ENCODE assay signal across 18 cellular contexts in the genomic region with DNA sequence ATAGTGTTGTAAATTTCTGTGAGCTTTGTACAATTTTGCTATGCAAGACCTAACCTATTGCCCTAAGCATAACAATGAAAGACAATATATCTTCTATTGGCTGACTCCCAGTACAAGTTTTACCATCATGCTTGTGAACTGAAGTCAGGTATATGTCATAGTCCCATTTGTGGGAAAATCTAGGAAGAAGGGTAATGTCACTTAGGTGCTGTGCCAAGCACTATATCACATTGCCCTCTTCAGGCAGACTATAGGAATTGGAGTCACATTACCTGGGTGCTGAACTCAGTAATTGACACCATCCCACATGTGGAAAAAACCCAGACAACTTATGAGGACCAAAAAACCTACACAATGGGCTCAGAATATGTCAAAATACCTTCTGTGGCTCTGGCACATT.
A peak's percentile ranks its signal among the peaks of the same experiment; 100 is the strongest.
DNase-seq lines count a peak whose midpoint lies in the region; ATAC-seq, FAIRE-seq and TF ChIP-seq lines count a peak whose summit lies in the region.
"Had no signal": no experiment of that assay in that cellular context is flagged by ENCODE, and none has a peak within 500 bp of the region (broad histone marks: within the 10 kb centered on the region; RNA-seq: fewer than 3 reads in every experiment).

No MANE protein-coding gene starts in this region.

- no peaks in the 10 kb centered on the region for H3K4me1 ChIP-seq in small intestine (ENCODE audit: control insufficient read depth in 2 of 2, insufficient read depth in 1 of 2, low read depth in 1 of 2, low read length in 1 of 2)
- H3K4me1 ChIP-seq: A549, left lung, upper lobe of left lung had no signal

- CTCF ChIA-PET in activated CD8-positive, alpha-beta T cell treated with anti-CD3 and anti-CD28 coated beads for 36 hours (lab: Charles Lee): no interaction called here
- CTCF ChIA-PET in activated CD8-positive, alpha-beta T cell treated with anti-CD3 and anti-CD28 coated beads, Interleukin-2, amount 10 ng/mL, durations not matched to agents 7 days and 5 days (lab: Charles Lee): no interaction called here

- no peaks in the 10 kb centered on the region for H3K4me1 Mint-ChIP-seq in activated CD8-positive, alpha-beta T cell treated with anti-CD3 and anti-CD28 coated beads for 36 hours (ENCODE audit: low read depth)
- no peaks in the 10 kb centered on the region for H3K4me1 Mint-ChIP-seq in activated CD8-positive, alpha-beta T cell treated with anti-CD3 and anti-CD28 coated beads, Interleukin-2, amount 10 ng/mL, durations not matched to agents 7 days and 5 days (ENCODE audit: low read depth)
- no peaks in the 10 kb centered on the region for H3K4me1 Mint-ChIP-seq in progenitor cell of endocrine pancreas (ENCODE audit: low read depth)
- H3K4me1 Mint-ChIP-seq: activated naive CD8-positive, alpha-beta T cell treated with anti-CD3 and anti-CD28 coated beads, Interleukin-2, amount 50 U/mL, for 24 hours had no signal

- H3K27me3 ChIP-seq in small intestine (ENCODE audit: control insufficient read depth in 2 of 2, insufficient read depth in 2 of 2, low read length in 2 of 2): no peaks in the 10 kb centered on the region
- H3K27me3 ChIP-seq: left lung, upper lobe of left lung had no signal

- DNase-seq in activated CD8-positive, alpha-beta T cell treated with anti-CD3 and anti-CD28 coated beads for 36 hours: no peak
- no peak for DNase-seq in activated CD8-positive, alpha-beta T cell treated with anti-CD3 and anti-CD28 coated beads, Interleukin-2, amount 10 ng/mL, durations not matched to agents 7 days and 5 days
- DNase-seq in NCI-H2171 (lab: John Stamatoyannopoulos, UW) (peak; percentile 11), epithelial cell of proximal tubule (ENCODE audit: low read depth) (no peak), small intestine (peak; percentile 33), progenitor cell of endocrine pancreas (ENCODE audit: low spot score, unreplicated experiment) (no peak)
- no peak for DNase-seq in activated CD4-positive, alpha-beta T cell treated with anti-CD3 and anti-CD28 coated beads, Interleukin-2, amount 50 U/mL, for 48 hours
- DNase-seq: activated CD8-positive, alpha-beta memory T cell treated with anti-CD3 and anti-CD28 coated beads, Interleukin-2, amount 50 U/mL, for 4 hours; activated naive CD8-positive, alpha-beta T cell treated with anti-CD3 and anti-CD28 coated beads, Interleukin-2, amount 50 U/mL, for 24 hours; left lung; NCI-H510A treated with DMSO at 0.1 percent for 48 hours; nucleus accumbens; Right ventricle myocardium superior; stimulated activated CD8-positive, alpha-beta memory T cell treated with anti-CD3 and anti-CD28 coated beads, Interleukin-4, amount 100 ng/mL, for 48 hours; upper lobe of left lung had no signal

- ATAC-seq in activated CD8-positive, alpha-beta T cell treated with anti-CD3 and anti-CD28 coated beads for 36 hours: no peak
- ATAC-seq in activated CD8-positive, alpha-beta T cell treated with anti-CD3 and anti-CD28 coated beads, Interleukin-2, amount 10 ng/mL, durations not matched to agents 7 days and 5 days: no peak
- ATAC-seq in GM18511 (IDR thresholded peaks at IDR 0.05; ENCODE audit: unreplicated experiment): no peak
- ATAC-seq: activated naive CD8-positive, alpha-beta T cell treated with anti-CD3 and anti-CD28 coated beads, Interleukin-2, amount 50 U/mL, for 24 hours; left lung had no signal

- no peak for FAIRE-seq in small intestine (lab: Jason Lieb, UNC)
- FAIRE-seq: A549 had no signal

- no peaks in the 10 kb centered on the region for H3K36me3 ChIP-seq in small intestine (ENCODE audit: control insufficient read depth in 2 of 2, insufficient read depth in 2 of 2, low read length in 2 of 2)
- H3K36me3 ChIP-seq: left lung, upper lobe of left lung had no signal

- H3K9me3 Mint-ChIP-seq in activated CD8-positive, alpha-beta T cell treated with anti-CD3 and anti-CD28 coated beads for 36 hours: no peaks in the 10 kb centered on the region
- no peaks in the 10 kb centered on the region for H3K9me3 Mint-ChIP-seq in activated CD8-positive, alpha-beta T cell treated with anti-CD3 and anti-CD28 coated beads, Interleukin-2, amount 10 ng/mL, durations not matched to agents 7 days and 5 days (ENCODE audit: insufficient read depth)
- H3K9me3 Mint-ChIP-seq in progenitor cell of endocrine pancreas (ENCODE audit: low read depth): no peaks in the 10 kb centered on the region
- H3K9me3 Mint-ChIP-seq: activated naive CD8-positive, alpha-beta T cell treated with anti-CD3 and anti-CD28 coated beads, Interleukin-2, amount 50 U/mL, for 24 hours had no signal

- H3K27ac ChIP-seq in small intestine (ENCODE audit: low read depth in 1 of 2, low read length in 1 of 2): no peak overlapping the region
- H3K27ac ChIP-seq: A549, HL-60, upper lobe of left lung had no signal

- H3K27ac Mint-ChIP-seq in activated CD8-positive, alpha-beta T cell treated with anti-CD3 and anti-CD28 coated beads for 36 hours: no peak overlapping the region
- H3K27ac Mint-ChIP-seq in activated CD8-positive, alpha-beta T cell treated with anti-CD3 and anti-CD28 coated beads, Interleukin-2, amount 10 ng/mL, durations not matched to agents 7 days and 5 days: no peak overlapping the region
- H3K27ac Mint-ChIP-seq in progenitor cell of endocrine pancreas: no peak overlapping the region
- H3K27ac Mint-ChIP-seq: activated naive CD8-positive, alpha-beta T cell treated with anti-CD3 and anti-CD28 coated beads, Interleukin-2, amount 50 U/mL, for 24 hours had no signal

- no peak overlapping the region for H3K4me3 ChIP-seq in epithelial cell of proximal tubule (ENCODE audit: low read depth, low read length)
- H3K4me3 ChIP-seq in small intestine (ENCODE audit: low read depth in 1 of 2, low read length in 2 of 2): no peak overlapping the region
- H3K4me3 ChIP-seq: A549, left lung, upper lobe of left lung had no signal

- H3K4me3 Mint-ChIP-seq in activated CD8-positive, alpha-beta T cell treated with anti-CD3 and anti-CD28 coated beads for 36 hours: no peak overlapping the region
- H3K4me3 Mint-ChIP-seq in activated CD8-positive, alpha-beta T cell treated with anti-CD3 and anti-CD28 coated beads, Interleukin-2, amount 10 ng/mL, durations not matched to agents 7 days and 5 days: no peak overlapping the region
- no peak overlapping the region for H3K4me3 Mint-ChIP-seq in progenitor cell of endocrine pancreas (ENCODE audit: low read depth)
- H3K4me3 Mint-ChIP-seq: activated naive CD8-positive, alpha-beta T cell treated with anti-CD3 and anti-CD28 coated beads, Interleukin-2, amount 50 U/mL, for 24 hours had no signal

- intact Hi-C loops in activated CD8-positive, alpha-beta T cell treated with anti-CD3 and anti-CD28 coated beads for 36 hours (cut with micrococcal nuclease): no loop called here

- H3K9me3 ChIP-seq in small intestine (ENCODE audit: control insufficient read depth, low read depth): no peaks in the 10 kb centered on the region
- H3K9me3 ChIP-seq: A549, left lung, upper lobe of left lung had no signal

- H3K27me3 Mint-ChIP-seq in activated CD8-positive, alpha-beta T cell treated with anti-CD3 and anti-CD28 coated beads for 36 hours: no peaks in the 10 kb centered on the region
- H3K27me3 Mint-ChIP-seq in activated CD8-positive, alpha-beta T cell treated with anti-CD3 and anti-CD28 coated beads, Interleukin-2, amount 10 ng/mL, durations not matched to agents 7 days and 5 days (ENCODE audit: low read depth): no peaks in the 10 kb centered on the region
- H3K27me3 Mint-ChIP-seq in progenitor cell of endocrine pancreas: no peaks in the 10 kb centered on the region
- H3K27me3 Mint-ChIP-seq: activated naive CD8-positive, alpha-beta T cell treated with anti-CD3 and anti-CD28 coated beads, Interleukin-2, amount 50 U/mL, for 24 hours had no signal

- POLR2A ChIA-PET in activated CD8-positive, alpha-beta T cell treated with anti-CD3 and anti-CD28 coated beads for 36 hours (lab: Charles Lee): no interaction called here
- POLR2A ChIA-PET in activated CD8-positive, alpha-beta T cell treated with anti-CD3 and anti-CD28 coated beads, Interleukin-2, amount 10 ng/mL, durations not matched to agents 7 days and 5 days (lab: Charles Lee): no interaction called here

- peak; percentile 21 for TF ChIP-seq CTCF in activated CD8-positive, alpha-beta T cell treated with anti-CD3 and anti-CD28 coated beads for 36 hours (IDR thresholded peaks at IDR 0.05)
- TF ChIP-seq CTCF in epithelial cell of proximal tubule (conservative IDR thresholded peaks at IDR 0.05; ENCODE audit: low read depth, low read length): peak; percentile 48
- TF ChIP-seq CTCF in progenitor cell of endocrine pancreas (IDR thresholded peaks at IDR 0.05; ENCODE audit: unreplicated experiment): no peak

- no peaks in the 10 kb centered on the region for H3K36me3 Mint-ChIP-seq in activated CD8-positive, alpha-beta T cell treated with anti-CD3 and anti-CD28 coated beads for 36 hours (ENCODE audit: low read depth)
- no peaks in the 10 kb centered on the region for H3K36me3 Mint-ChIP-seq in activated CD8-positive, alpha-beta T cell treated with anti-CD3 and anti-CD28 coated beads, Interleukin-2, amount 10 ng/mL, durations not matched to agents 7 days and 5 days (ENCODE audit: low read depth)
- H3K36me3 Mint-ChIP-seq in progenitor cell of endocrine pancreas (ENCODE audit: insufficient read depth): no peaks in the 10 kb centered on the region

Comparison
In these comparisons a context has a peak if more than half of its experiments do, and no peak if none do; other contexts are left out.
1. DNase-seq: peak in NCI-H2171 (single experiment) and small intestine (single experiment); none in activated CD8-positive, alpha-beta T cell treated with anti-CD3 and anti-CD28 coated beads for 36 hours (single experiment), activated CD8-positive, alpha-beta T cell treated with anti-CD3 and anti-CD28 coated beads, Interleukin-2, amount 10 ng/mL, durations not matched to agents 7 days and 5 days (single experiment), epithelial cell of proximal tubule (single experiment), progenitor cell of endocrine pancreas (single experiment) and activated CD4-positive, alpha-beta T cell treated with anti-CD3 and anti-CD28 coated beads, Interleukin-2, amount 50 U/mL, for 48 hours (0 of 2).